In the genomic region with DNA sequence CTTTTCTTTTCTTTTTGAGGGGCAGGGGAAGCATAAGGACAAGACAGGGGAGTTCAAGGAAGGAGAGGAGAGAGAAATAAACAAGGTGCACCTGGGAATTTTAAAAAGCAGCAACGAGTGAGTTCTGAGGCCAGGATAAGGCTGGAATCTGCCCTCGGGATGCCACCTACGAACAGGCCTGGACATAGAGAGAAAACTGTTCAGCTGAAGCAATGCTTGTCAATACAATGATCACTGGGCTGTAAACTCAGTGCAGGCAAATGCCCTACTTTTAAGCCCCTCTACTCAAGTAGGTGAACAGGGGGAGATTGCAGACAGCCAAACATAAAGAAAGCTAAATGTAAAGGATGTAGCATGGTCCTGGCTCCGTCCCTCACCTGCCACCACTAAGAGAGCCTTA, we compare ENCODE assay signal across 4 cellular contexts.
"Had no signal": no experiment of that assay in that cellular context is flagged by ENCODE, and none has a peak within 500 bp of the region (broad histone marks: within the 10 kb centered on the region; RNA-seq: fewer than 3 reads in every experiment).

No MANE protein-coding gene starts in this region.

- H3K27ac ChIP-seq: HL-60 had no signal

- H3K4me3 Mint-ChIP-seq: IgD-negative memory B cell had no signal

- H3K4me1 Mint-ChIP-seq: IgD-negative memory B cell had no signal

- H3K4me3 ChIP-seq: K562 had no signal

- DNase-seq: IMR-90 had no signal

- H3K27ac Mint-ChIP-seq: IgD-negative memory B cell had no signal

- H3K36me3 Mint-ChIP-seq: IgD-negative memory B cell had no signal
